37 cellular contexts compared by ENCODE assay signal in genomic region chr13:109973279-109973678, GRCh38.
"Had no signal": no experiment of that assay in that cellular context is flagged by ENCODE, and none has a peak within 500 bp of the region (broad histone marks: within the 10 kb centered on the region; RNA-seq: fewer than 3 reads in every experiment).

No MANE protein-coding gene starts in this region.

- H3K4me1 ChIP-seq: adrenal gland, body of pancreas, breast epithelium had no signal

- H3K27ac Mint-ChIP-seq: activated B cell treated with CpG ODN at 0.5 μM for 24 hours; activated CD4-positive, alpha-beta memory T cell treated with anti-CD3 and anti-CD28 coated beads for 36 hours; activated CD4-positive, alpha-beta T cell treated with anti-CD3 and anti-CD28 coated beads, Interleukin-2, amount 10 ng/mL, durations not matched to agents 24 days and 14 days; activated CD8-positive, alpha-beta T cell treated with anti-CD3 and anti-CD28 coated beads for 36 hours; activated naive CD4-positive, alpha-beta T cell treated with anti-CD3 and anti-CD28 coated beads for 36 hours; activated naive CD4-positive, alpha-beta T cell treated with anti-CD3 and anti-CD28 coated beads, Interleukin-2, amount 50 U/mL, for 72 hours; activated naive CD8-positive, alpha-beta T cell treated with anti-CD3 and anti-CD28 coated beads for 36 hours; activated T-cell treated with anti-CD3 and anti-CD28 coated beads, Interleukin-2, amount 50 U/mL, for 72 hours; activated T-helper 1 cell treated with anti-CD3 and anti-CD28 coated beads, Interleukin-12 subunit alpha, Interleukin-12 subunit beta, Interleukin-2, Interleukin-4 antibody, amounts not matched to agents 30 ng/mL and 10 ng/mL and 1 ng/mL, durations not matched to agents 14 hours and 24 hours and 36 hours; activated T-helper 17 cell treated with anti-CD3 and anti-CD28 coated beads, Interleukin-2, amount 50 U/mL, for 72 hours; T-helper 1 cell treated with Interleukin-12 subunit alpha and Interleukin-12 subunit beta and Interleukin-4 antibody, amounts not matched to agents 30 μg/mL and 1 μg/mL, for 36 hours; T-helper 2 cell treated with Interferon-gamma antibody and Interleukin-4, amounts not matched to agents 5 μg/mL and 100 μg/mL, for 36 hours had no signal

- FAIRE-seq: astrocyte, TTC549 had no signal

- H3K9me3 ChIP-seq: adrenal gland, body of pancreas, breast epithelium had no signal

- DNase-seq: activated B cell treated with CpG ODN at 0.5 μM for 24 hours; activated CD4-positive, alpha-beta memory T cell treated with anti-CD3 and anti-CD28 coated beads for 36 hours; activated CD4-positive, alpha-beta T cell treated with anti-CD3 and anti-CD28 coated beads for 4 hours; activated CD4-positive, alpha-beta T cell treated with anti-CD3 and anti-CD28 coated beads, Interleukin-2, amount 10 ng/mL, durations not matched to agents 24 days and 14 days; activated CD4-positive, alpha-beta T cell treated with anti-CD3 and anti-CD28 coated beads, Interleukin-2, amount 50 U/mL, for 1 hour; activated CD4-positive, alpha-beta T cell treated with anti-CD3 and anti-CD28 coated beads, Interleukin-2, amount 50 U/mL, for 4 hours; activated CD4-positive, CD25-positive, alpha-beta regulatory T cell treated with anti-CD3 and anti-CD28 coated beads, Interleukin-2, amount 50 U/mL, for 72 hours; activated CD8-positive, alpha-beta memory T cell treated with anti-CD3 and anti-CD28 coated beads, Interleukin-2, amount 50 U/mL, for 4 hours; activated CD8-positive, alpha-beta T cell treated with anti-CD3 and anti-CD28 coated beads for 36 hours; activated effector memory CD4-positive, alpha-beta T cell treated with anti-CD3 and anti-CD28 coated beads, Interleukin-2, amount 50 U/mL, for 16 hours; activated gamma-delta T cell treated with Interleukin-2 at 50 U/mL for 16 hours; activated naive CD4-positive, alpha-beta T cell; activated naive CD4-positive, alpha-beta T cell treated with anti-CD3 and anti-CD28 coated beads for 36 hours; activated naive CD4-positive, alpha-beta T cell treated with anti-CD3 and anti-CD28 coated beads, Interleukin-2, amount 50 U/mL, for 16 hours; activated naive CD8-positive, alpha-beta T cell treated with anti-CD3 and anti-CD28 coated beads for 36 hours; activated T-cell treated with anti-CD3 and anti-CD28 coated beads for 4 hours; activated T-cell treated with anti-CD3 and anti-CD28 coated beads, Interleukin-2, amount 50 U/mL, for 1 hour; activated T-cell treated with anti-CD3 and anti-CD28 coated beads, Interleukin-2, amount 50 U/mL, for 4 hours; activated T-cell treated with anti-CD3 and anti-CD28 coated beads, Interleukin-2, amount 50 U/mL, for 72 hours; adrenal gland; amniotic stem cell; aorta; body of pancreas; brain microvascular endothelial cell; central memory CD4-positive, alpha-beta T cell; T-helper 1 cell; T-helper 2 cell; T-helper 9 cell had no signal

- H3K36me3 ChIP-seq: adrenal gland, brain microvascular endothelial cell, breast epithelium had no signal

- H3K27me3 Mint-ChIP-seq: activated B cell treated with CpG ODN at 0.5 μM for 24 hours; activated CD4-positive, alpha-beta T cell treated with anti-CD3 and anti-CD28 coated beads, Interleukin-2, amount 10 ng/mL, durations not matched to agents 24 days and 14 days had no signal

- H3K4me3 ChIP-seq: adrenal gland, body of pancreas, breast epithelium had no signal

- H3K27me3 ChIP-seq: adrenal gland, body of pancreas, brain microvascular endothelial cell, breast epithelium had no signal

- H3K27ac ChIP-seq: adrenal gland, body of pancreas, brain microvascular endothelial cell, breast epithelium, VCaP had no signal

- H3K4me3 Mint-ChIP-seq: activated B cell treated with CpG ODN at 0.5 μM for 24 hours; activated CD4-positive, alpha-beta memory T cell treated with anti-CD3 and anti-CD28 coated beads for 36 hours; activated CD4-positive, alpha-beta T cell treated with anti-CD3 and anti-CD28 coated beads, Interleukin-2, amount 10 ng/mL, durations not matched to agents 24 days and 14 days; activated CD8-positive, alpha-beta T cell treated with anti-CD3 and anti-CD28 coated beads for 36 hours; activated naive CD4-positive, alpha-beta T cell treated with anti-CD3 and anti-CD28 coated beads for 36 hours; activated naive CD8-positive, alpha-beta T cell treated with anti-CD3 and anti-CD28 coated beads for 36 hours; activated T-cell treated with anti-CD3 and anti-CD28 coated beads, Interleukin-2, amount 50 U/mL, for 4 hours; activated T-cell treated with anti-CD3 and anti-CD28 coated beads, Interleukin-2, amount 50 U/mL, for 72 hours; activated T-helper 1 cell treated with anti-CD3 and anti-CD28 coated beads, Interleukin-12 subunit alpha, Interleukin-12 subunit beta, Interleukin-2, Interleukin-4 antibody, amounts not matched to agents 30 ng/mL and 10 ng/mL and 1 ng/mL, durations not matched to agents 14 hours and 24 hours and 36 hours; activated T-helper 17 cell treated with anti-CD3 and anti-CD28 coated beads, Interleukin-2, amount 50 U/mL, for 72 hours; T-helper 1 cell treated with Interleukin-12 subunit alpha and Interleukin-12 subunit beta and Interleukin-4 antibody, amounts not matched to agents 30 μg/mL and 1 μg/mL, for 36 hours; T-helper 2 cell treated with Interferon-gamma antibody and Interleukin-4, amounts not matched to agents 5 μg/mL and 100 μg/mL, for 36 hours had no signal

- H3K4me1 Mint-ChIP-seq: activated B cell treated with CpG ODN at 0.5 μM for 24 hours; activated CD4-positive, alpha-beta T cell treated with anti-CD3 and anti-CD28 coated beads, Interleukin-2, amount 10 ng/mL, durations not matched to agents 24 days and 14 days; activated naive CD8-positive, alpha-beta T cell treated with anti-CD3 and anti-CD28 coated beads for 36 hours; activated T-helper 17 cell treated with anti-CD3 and anti-CD28 coated beads, Interleukin-2, amount 50 U/mL, for 72 hours had no signal

- ATAC-seq: activated CD8-positive, alpha-beta T cell treated with anti-CD3 and anti-CD28 coated beads for 36 hours; activated naive CD4-positive, alpha-beta T cell treated with anti-CD3 and anti-CD28 coated beads, Interleukin-2, amount 50 U/mL, for 72 hours; activated T-cell treated with anti-CD3 and anti-CD28 coated beads, Interleukin-2, amount 50 U/mL, for 4 hours; activated T-cell treated with anti-CD3 and anti-CD28 coated beads, Interleukin-2, amount 50 U/mL, for 72 hours; activated T-helper 17 cell treated with anti-CD3 and anti-CD28 coated beads, Interleukin-2, amount 50 U/mL, for 72 hours; body of pancreas had no signal

- H3K9me3 Mint-ChIP-seq: T-helper 1 cell treated with Interleukin-12 subunit alpha and Interleukin-12 subunit beta and Interleukin-4 antibody, amounts not matched to agents 30 μg/mL and 1 μg/mL, for 36 hours; T-helper 2 cell treated with Interferon-gamma antibody and Interleukin-4, amounts not matched to agents 5 μg/mL and 100 μg/mL, for 36 hours had no signal

- H3K36me3 Mint-ChIP-seq: activated CD4-positive, alpha-beta memory T cell treated with anti-CD3 and anti-CD28 coated beads for 36 hours; activated naive CD8-positive, alpha-beta T cell treated with anti-CD3 and anti-CD28 coated beads for 36 hours had no signal
